In the genomic region with DNA sequence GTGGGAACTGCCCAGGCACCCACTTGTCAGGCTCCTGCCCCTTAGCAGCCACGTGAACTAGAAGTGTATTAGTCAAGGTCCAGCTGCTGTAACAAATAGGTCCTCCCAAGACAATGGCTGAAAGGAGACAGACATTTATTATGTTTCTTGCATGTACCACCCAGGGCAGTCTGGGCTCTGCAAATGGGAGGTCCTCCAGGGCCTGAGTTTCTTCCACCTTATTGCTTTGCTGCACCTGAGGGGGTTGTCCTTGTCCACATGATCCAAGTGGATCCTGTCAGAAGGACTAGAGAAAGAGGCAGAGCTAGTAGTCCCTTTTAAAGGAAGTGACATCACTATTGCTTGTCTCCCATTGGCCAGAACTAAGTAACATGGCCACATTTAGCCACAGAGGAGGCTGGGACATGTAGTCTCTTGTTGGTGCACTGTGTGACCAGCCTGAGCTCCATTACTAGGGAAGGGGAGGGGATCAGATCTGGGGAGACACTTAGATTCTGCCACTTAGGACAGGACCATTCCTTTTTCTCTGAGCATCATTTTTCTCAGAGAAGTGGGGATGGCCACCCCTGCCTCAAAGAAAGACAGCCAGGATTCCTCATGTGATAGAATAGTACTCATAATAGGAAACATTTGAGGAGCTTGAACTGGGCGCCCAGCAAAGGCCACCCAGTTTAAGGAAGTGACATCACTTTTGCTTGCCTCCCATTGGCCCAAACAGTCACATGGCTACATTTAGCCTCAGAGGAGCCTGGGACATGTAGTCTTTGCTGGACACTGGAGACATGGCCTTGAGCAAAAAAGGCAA, we compare ENCODE assay signal across 8 cellular contexts. TPM values are rescaled to one million over a fixed set of nuclear protein-coding genes. Genes with fewer than 3 reads are reported as not detected.
DNase-seq lines count a peak whose midpoint lies in the region; ATAC-seq, FAIRE-seq and TF ChIP-seq lines count a peak whose summit lies in the region.

No MANE protein-coding gene starts in this region.

- no peak overlapping the region for H3K4me3 ChIP-seq in lung

- no peaks in the 10 kb centered on the region for H3K27me3 ChIP-seq in lung (ENCODE audit: control insufficient read depth, insufficient read depth)

- DNase-seq in AG20443 (ENCODE audit: low spot score) (peak; percentile 63), GM18507 (ENCODE audit: extremely low spot score, insufficient read length, low read depth) (no peak), NCI-H82 (lab: John Stamatoyannopoulos, UW) (peak; percentile 91), astrocyte of the hippocampus (ENCODE audit: low read depth, low spot score) (peak; percentile 40), lung (ENCODE audit: low spot score) (peak; percentile 43), DMS153 treated with DMSO at 0.1 percent for 48 hours (lab: John Stamatoyannopoulos, UW; ENCODE audit: unreplicated experiment) (no peak), NCI-H187 treated with DMSO at 0.1 percent for 48 hours (lab: John Stamatoyannopoulos, UW) (no peak)

- no peak overlapping the region for H3K27ac ChIP-seq in lung (ENCODE audit: low read depth in 1 of 2, low read length in 1 of 2)

- no peaks in the 10 kb centered on the region for H3K4me1 ChIP-seq in lung (ENCODE audit: control insufficient read depth in 2 of 2, insufficient read depth in 2 of 2, low read length in 2 of 2)

- 96 to 97% methylated on average over 2 of the region's 2 CpGs for WGBS in lung, 2 donors

- no peak for TF ChIP-seq CTCF in lung (IDR thresholded peaks at IDR 0.05; ENCODE audit: control extremely low read depth, extremely low read depth)

- ATAC-seq in lung (ENCODE audit: insufficient read depth, low FRiP score) (peak; percentile 59), HG02973 (IDR thresholded peaks at IDR 0.05; ENCODE audit: unreplicated experiment) (no peak)

- peaks cover 4 to 45% of the 10 kb centered on the region in 2 donors for H3K36me3 ChIP-seq in lung (ENCODE audit: control insufficient read depth in 2 of 2, insufficient read depth in 2 of 2, low read length in 2 of 2)

- FAIRE-seq in GM18507 (lab: Jason Lieb, UNC), result peak; percentile 73

- peaks cover 0 to 6% of the 10 kb centered on the region in 2 donors for H3K9me3 ChIP-seq in lung (ENCODE audit: control insufficient read depth in 2 of 2, insufficient read depth in 1 of 2, low read length in 1 of 2)

RNA-seq across cellular contexts. Expression of a gene that starts 15.1 kb away (rescaled TPM):
- total RNA-seq in lung, result 10 to 100 TPM; 19.9 to 39.5 TPM
- polyA plus RNA-seq in lung, result 10 to 100 TPM; 19.3 to 38.9 TPM

RNA-seq across cellular contexts. Expression of a gene that starts 15.2 kb away (rescaled TPM):
- 1 to 10 TPM; 2.9 to 3.0 TPM for total RNA-seq in lung
- polyA plus RNA-seq in lung, result 1 to 10 TPM; 1.3 to 3.2 TPM

RNA-seq across cellular contexts. Expression of a gene that starts 17.1 kb away (rescaled TPM):
- 1 to 10 TPM in 1 of 2 donors, under 1 TPM in 1; 0.88 to 6.4 TPM for total RNA-seq in lung
- under 1 TPM; 0.55 to 0.95 TPM for polyA plus RNA-seq in lung

RNA-seq across cellular contexts. Expression of a gene that starts 31.2 kb away (rescaled TPM):
- 10 to 100 TPM; 13.8 to 37.9 TPM for total RNA-seq in lung
- 10 to 100 TPM; 29.0 to 56.1 TPM for polyA plus RNA-seq in lung

RNA-seq across cellular contexts. Expression of a gene that starts 44.2 kb away (rescaled TPM):
- 1 to 10 TPM in 1 of 2 donors, not detected in 1; 1.5 TPM for total RNA-seq in lung
- polyA plus RNA-seq in lung, result under 1 TPM; 0.81 to 0.82 TPM

Comparison
In these comparisons a context has a peak if more than half of its experiments do, and no peak if none do; other contexts are left out.
1. DNase-seq: peak in AG20443 (single experiment), NCI-H82 (single experiment), astrocyte of the hippocampus (single experiment) and lung (single experiment); none in GM18507 (single experiment), DMS153 treated with DMSO at 0.1 percent for 48 hours (single experiment) and NCI-H187 treated with DMSO at 0.1 percent for 48 hours (single experiment).